ENCODE assay signal across 1 cellular context in genomic region chr4:4534515-4535145, GRCh38.
TF ChIP-seq lines count a peak whose summit lies in the region.

No MANE protein-coding gene starts in this region.

TF ChIP-seq in HepG2, 621 proteins besides CTCF, POLR2A, EP300 and RAD21 (continued from another document):
- TF ChIP-seq, protein P1, sequence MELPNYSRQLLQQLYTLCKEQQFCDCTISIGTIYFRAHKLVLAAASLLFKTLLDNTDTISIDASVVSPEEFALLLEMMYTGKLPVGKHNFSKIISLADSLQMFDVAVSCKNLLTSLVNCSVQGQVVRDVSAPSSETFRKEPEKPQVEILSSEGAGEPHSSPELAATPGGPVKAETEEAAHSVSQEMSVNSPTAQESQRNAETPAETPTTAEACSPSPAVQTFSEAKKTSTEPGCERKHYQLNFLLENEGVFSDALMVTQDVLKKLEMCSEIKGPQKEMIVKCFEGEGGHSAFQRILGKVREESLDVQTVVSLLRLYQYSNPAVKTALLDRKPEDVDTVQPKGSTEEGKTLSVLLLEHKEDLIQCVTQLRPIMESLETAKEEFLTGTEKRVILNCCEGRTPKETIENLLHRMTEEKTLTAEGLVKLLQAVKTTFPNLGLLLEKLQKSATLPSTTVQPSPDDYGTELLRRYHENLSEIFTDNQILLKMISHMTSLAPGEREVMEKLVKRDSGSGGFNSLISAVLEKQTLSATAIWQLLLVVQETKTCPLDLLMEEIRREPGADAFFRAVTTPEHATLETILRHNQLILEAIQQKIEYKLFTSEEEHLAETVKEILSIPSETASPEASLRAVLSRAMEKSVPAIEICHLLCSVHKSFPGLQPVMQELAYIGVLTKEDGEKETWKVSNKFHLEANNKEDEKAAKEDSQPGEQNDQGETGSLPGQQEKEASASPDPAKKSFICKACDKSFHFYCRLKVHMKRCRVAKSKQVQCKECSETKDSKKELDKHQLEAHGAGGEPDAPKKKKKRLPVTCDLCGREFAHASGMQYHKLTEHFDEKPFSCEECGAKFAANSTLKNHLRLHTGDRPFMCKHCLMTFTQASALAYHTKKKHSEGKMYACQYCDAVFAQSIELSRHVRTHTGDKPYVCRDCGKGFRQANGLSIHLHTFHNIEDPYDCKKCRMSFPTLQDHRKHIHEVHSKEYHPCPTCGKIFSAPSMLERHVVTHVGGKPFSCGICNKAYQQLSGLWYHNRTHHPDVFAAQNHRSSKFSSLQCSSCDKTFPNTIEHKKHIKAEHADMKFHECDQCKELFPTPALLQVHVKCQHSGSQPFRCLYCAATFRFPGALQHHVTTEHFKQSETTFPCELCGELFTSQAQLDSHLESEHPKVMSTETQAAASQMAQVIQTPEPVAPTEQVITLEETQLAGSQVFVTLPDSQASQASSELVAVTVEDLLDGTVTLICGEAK (IDR thresholded peaks at IDR 0.05) = peak; percentile 63
- TF ChIP-seq, protein P1 (CRISPR knock-in tag; IDR thresholded peaks at IDR 0.05) = peak; percentile 99
- TF ChIP-seq PHF21A (CRISPR knock-in tag; IDR thresholded peaks at IDR 0.05) (peak; percentile 31; the same call in 1 of the 2 replicates), TEAD3 (CRISPR knock-in tag; optimal IDR thresholded peaks at IDR 0.05; ENCODE audit: borderline replicate concordance) (peak; percentile 52), CBX2 (IDR thresholded peaks at IDR 0.05; ENCODE audit: low read depth, low read length) (no peak), CBX2 (CRISPR knock-in tag; IDR thresholded peaks at IDR 0.05; ENCODE audit: low read depth) (no peak), IKZF5 (CRISPR knock-in tag; IDR thresholded peaks at IDR 0.05) (0 out of 2 replicates have a peak, but pooled peaks have one; percentile 41), LCORL (IDR thresholded peaks at IDR 0.05) (no peak), LCORL (CRISPR knock-in tag; IDR thresholded peaks at IDR 0.05) (peak; percentile 20; the same call in 1 of the 2 replicates), ISL2 (CRISPR knock-in tag; IDR thresholded peaks at IDR 0.05) (0 out of 2 replicates have a peak, but pooled peaks have one; percentile 46), ZNF121 (CRISPR knock-in tag; IDR thresholded peaks at IDR 0.05) (no peak), HNF4A (CRISPR knock-in tag; IDR thresholded peaks at IDR 0.05) (peak; percentile 39; the same call in 1 of the 2 replicates)
- TF ChIP-seq, protein P2, sequence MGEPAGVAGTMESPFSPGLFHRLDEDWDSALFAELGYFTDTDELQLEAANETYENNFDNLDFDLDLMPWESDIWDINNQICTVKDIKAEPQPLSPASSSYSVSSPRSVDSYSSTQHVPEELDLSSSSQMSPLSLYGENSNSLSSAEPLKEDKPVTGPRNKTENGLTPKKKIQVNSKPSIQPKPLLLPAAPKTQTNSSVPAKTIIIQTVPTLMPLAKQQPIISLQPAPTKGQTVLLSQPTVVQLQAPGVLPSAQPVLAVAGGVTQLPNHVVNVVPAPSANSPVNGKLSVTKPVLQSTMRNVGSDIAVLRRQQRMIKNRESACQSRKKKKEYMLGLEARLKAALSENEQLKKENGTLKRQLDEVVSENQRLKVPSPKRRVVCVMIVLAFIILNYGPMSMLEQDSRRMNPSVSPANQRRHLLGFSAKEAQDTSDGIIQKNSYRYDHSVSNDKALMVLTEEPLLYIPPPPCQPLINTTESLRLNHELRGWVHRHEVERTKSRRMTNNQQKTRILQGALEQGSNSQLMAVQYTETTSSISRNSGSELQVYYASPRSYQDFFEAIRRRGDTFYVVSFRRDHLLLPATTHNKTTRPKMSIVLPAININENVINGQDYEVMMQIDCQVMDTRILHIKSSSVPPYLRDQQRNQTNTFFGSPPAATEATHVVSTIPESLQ (CRISPR knock-in tag; conservative IDR thresholded peaks at IDR 0.05) = no peak
